In genomic region chr1:226820935-226821718, GRCh38 we compare ENCODE assay signal across 9 cellular contexts. TPM values are rescaled to one million over a fixed set of nuclear protein-coding genes. Genes with fewer than 3 reads are reported as not detected.
A peak's percentile ranks its signal among the peaks of the same experiment; 100 is the strongest.
DNase-seq lines count a peak whose midpoint lies in the region; ATAC-seq and TF ChIP-seq lines count a peak whose summit lies in the region.
"Had no signal": no experiment of that assay in that cellular context is flagged by ENCODE, and none has a peak within 500 bp of the region (broad histone marks: within the 10 kb centered on the region; RNA-seq: fewer than 3 reads in every experiment).

No MANE protein-coding gene starts in this region.

- H3K4me1 ChIP-seq in mucosa of descending colon (ENCODE audit: low read depth) (peaks cover 4% of the 10 kb centered on the region), aorta (ENCODE audit: control insufficient read depth in 1 of 2, insufficient read depth in 2 of 2, low read length in 2 of 2) (no peaks in the 10 kb centered on the region)

- H3K9me3 ChIP-seq in mucosa of descending colon (no peaks in the 10 kb centered on the region), aorta (ENCODE audit: control insufficient read depth, low read length) (no peaks in the 10 kb centered on the region)

- TF ChIP-seq CTCF in epithelial cell of esophagus (IDR thresholded peaks at IDR 0.05; ENCODE audit: insufficient read depth, low read depth, low read length, missing control alignments) (no peak), mucosa of descending colon (IDR thresholded peaks at IDR 0.05) (no peak)

- intact Hi-C loops in mucosa of descending colon (cut with DNase I, micrococcal nuclease): loop anchor here (10.0 kb wide), 2 partner anchors 86 to 276 kb away; partner anchors contain the start of genes ITPKB (in 1 of the 2) and STUM (in 1 of the 2)
- intact Hi-C loops in aorta (cut with DNase I): no loop called here

- H3K36me3 ChIP-seq in mucosa of descending colon (ENCODE audit: low read depth): no peaks in the 10 kb centered on the region
- H3K36me3 ChIP-seq in aorta (ENCODE audit: control insufficient read depth in 1 of 2, insufficient read depth in 2 of 2, low read length in 1 of 2): no peaks in the 10 kb centered on the region

- DNase-seq in activated effector memory CD4-positive, alpha-beta T cell treated with anti-CD3 and anti-CD28 coated beads, Interleukin-2, amount 50 U/mL, for 16 hours: peak; percentile 33
- no peak for DNase-seq in activated effector memory CD4-positive, alpha-beta T cell treated with Interleukin-2 at 50 U/mL for 16 hours
- DNase-seq in epithelial cell of esophagus (ENCODE audit: low read depth) (peak; percentile 95), mucosa of descending colon (peak; percentile 50 to 72 (median 66)), aorta (peak; percentile 84 to 86)

- no peaks in the 10 kb centered on the region for H3K27me3 ChIP-seq in aorta (ENCODE audit: control insufficient read depth in 1 of 2, insufficient read depth in 2 of 2, low read length in 1 of 2)

- H3K4me3 ChIP-seq in epithelial cell of esophagus (ENCODE audit: low read length): no peak overlapping the region
- H3K4me3 ChIP-seq in mucosa of descending colon: no peak overlapping the region
- H3K4me3 ChIP-seq in aorta (ENCODE audit: low read length in 2 of 2): no peak overlapping the region

- H3K27ac ChIP-seq in aorta (ENCODE audit: low read depth in 1 of 2, low read length in 2 of 2): no peak overlapping the region
- H3K27ac ChIP-seq: C4-2B had no signal

- peak; percentile 78 for ATAC-seq in mucosa of descending colon
- ATAC-seq in aorta (ENCODE audit: low FRiP score): peak; percentile 93
- ATAC-seq in HG03469 (IDR thresholded peaks at IDR 0.05; ENCODE audit: unreplicated experiment): no peak
- no peak for ATAC-seq in GM19023 (IDR thresholded peaks at IDR 0.05; ENCODE audit: unreplicated experiment)
- ATAC-seq in HG03039 (IDR thresholded peaks at IDR 0.05; ENCODE audit: unreplicated experiment): no peak

- WGBS in aorta, 2 donors: 24 to 29% methylated on average over 8 of the region's 8 CpGs

RNA-seq across cellular contexts. Expression of gene PSEN2, which starts 49.3 kb away (rescaled TPM):
- total RNA-seq in mucosa of descending colon (10 to 100 TPM; 20.3 to 30.7 (median 24.1) TPM), aorta (10 to 100 TPM; 14.4 to 15.7 TPM)
- polyA plus RNA-seq in aorta: 10 to 100 TPM; 11.2 to 12.3 TPM

Comparison
In these comparisons a context has a peak if more than half of its experiments do, and no peak if none do; other contexts are left out.
1. ATAC-seq: peak in mucosa of descending colon (single experiment) and aorta (single experiment); none in HG03469 (single experiment), GM19023 (single experiment) and HG03039 (single experiment).
2. intact Hi-C loops: an anchor here in mucosa of descending colon (10.0 kb wide); none called in aorta.